ENCODE assay signal across 1 cellular context in genomic region chr1:51557168-51557567, GRCh38.
TF ChIP-seq lines count a peak whose summit lies in the region.

No MANE protein-coding gene starts in this region.

TF ChIP-seq in K562, 482 proteins besides CTCF, POLR2A, EP300 and RAD21:
- no peak for TF ChIP-seq FOXJ2 (tag; IDR thresholded peaks at IDR 0.05)
- TF ChIP-seq ZNF316 (IDR thresholded peaks at IDR 0.05), result peak; percentile 76
- TF ChIP-seq NCOA4 (IDR thresholded peaks at IDR 0.05; ENCODE audit: partially characterized antibody), result no peak
- peak; percentile 58 for TF ChIP-seq C11orf30 (IDR thresholded peaks at IDR 0.05; ENCODE audit: low read depth)
- no peak for TF ChIP-seq CTBP1 (IDR thresholded peaks at IDR 0.05; ENCODE audit: borderline replicate concordance)
- TF ChIP-seq FOXA3 (CRISPR knock-in tag; conservative IDR thresholded peaks at IDR 0.05 in 1 of 2, IDR thresholded peaks at IDR 0.05 in 1 of 2), result no peak
- TF ChIP-seq MAFG (tag; conservative IDR thresholded peaks at IDR 0.05), result peak; percentile 31; the same call in 1 of the 2 replicates
- TF ChIP-seq MAFF (IDR thresholded peaks at IDR 0.05; ENCODE audit: low read length), result peak; percentile 39
- no peak for TF ChIP-seq ZNF57 (CRISPR knock-in tag; IDR thresholded peaks at IDR 0.05)
- peak; percentile 36; the same call in 1 of the 2 replicates for TF ChIP-seq MAFK (IDR thresholded peaks at IDR 0.05; ENCODE audit: low read length)
- TF ChIP-seq, protein P1, sequence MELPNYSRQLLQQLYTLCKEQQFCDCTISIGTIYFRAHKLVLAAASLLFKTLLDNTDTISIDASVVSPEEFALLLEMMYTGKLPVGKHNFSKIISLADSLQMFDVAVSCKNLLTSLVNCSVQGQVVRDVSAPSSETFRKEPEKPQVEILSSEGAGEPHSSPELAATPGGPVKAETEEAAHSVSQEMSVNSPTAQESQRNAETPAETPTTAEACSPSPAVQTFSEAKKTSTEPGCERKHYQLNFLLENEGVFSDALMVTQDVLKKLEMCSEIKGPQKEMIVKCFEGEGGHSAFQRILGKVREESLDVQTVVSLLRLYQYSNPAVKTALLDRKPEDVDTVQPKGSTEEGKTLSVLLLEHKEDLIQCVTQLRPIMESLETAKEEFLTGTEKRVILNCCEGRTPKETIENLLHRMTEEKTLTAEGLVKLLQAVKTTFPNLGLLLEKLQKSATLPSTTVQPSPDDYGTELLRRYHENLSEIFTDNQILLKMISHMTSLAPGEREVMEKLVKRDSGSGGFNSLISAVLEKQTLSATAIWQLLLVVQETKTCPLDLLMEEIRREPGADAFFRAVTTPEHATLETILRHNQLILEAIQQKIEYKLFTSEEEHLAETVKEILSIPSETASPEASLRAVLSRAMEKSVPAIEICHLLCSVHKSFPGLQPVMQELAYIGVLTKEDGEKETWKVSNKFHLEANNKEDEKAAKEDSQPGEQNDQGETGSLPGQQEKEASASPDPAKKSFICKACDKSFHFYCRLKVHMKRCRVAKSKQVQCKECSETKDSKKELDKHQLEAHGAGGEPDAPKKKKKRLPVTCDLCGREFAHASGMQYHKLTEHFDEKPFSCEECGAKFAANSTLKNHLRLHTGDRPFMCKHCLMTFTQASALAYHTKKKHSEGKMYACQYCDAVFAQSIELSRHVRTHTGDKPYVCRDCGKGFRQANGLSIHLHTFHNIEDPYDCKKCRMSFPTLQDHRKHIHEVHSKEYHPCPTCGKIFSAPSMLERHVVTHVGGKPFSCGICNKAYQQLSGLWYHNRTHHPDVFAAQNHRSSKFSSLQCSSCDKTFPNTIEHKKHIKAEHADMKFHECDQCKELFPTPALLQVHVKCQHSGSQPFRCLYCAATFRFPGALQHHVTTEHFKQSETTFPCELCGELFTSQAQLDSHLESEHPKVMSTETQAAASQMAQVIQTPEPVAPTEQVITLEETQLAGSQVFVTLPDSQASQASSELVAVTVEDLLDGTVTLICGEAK (IDR thresholded peaks at IDR 0.05), result no peak
- TF ChIP-seq, protein P1 (CRISPR knock-in tag; IDR thresholded peaks at IDR 0.05), result no peak
- no peak for TF ChIP-seq SNIP1 (IDR thresholded peaks at IDR 0.05; ENCODE audit: low read depth)
